Comparison of ENCODE assay signal across 37 cellular contexts in the genomic region with DNA sequence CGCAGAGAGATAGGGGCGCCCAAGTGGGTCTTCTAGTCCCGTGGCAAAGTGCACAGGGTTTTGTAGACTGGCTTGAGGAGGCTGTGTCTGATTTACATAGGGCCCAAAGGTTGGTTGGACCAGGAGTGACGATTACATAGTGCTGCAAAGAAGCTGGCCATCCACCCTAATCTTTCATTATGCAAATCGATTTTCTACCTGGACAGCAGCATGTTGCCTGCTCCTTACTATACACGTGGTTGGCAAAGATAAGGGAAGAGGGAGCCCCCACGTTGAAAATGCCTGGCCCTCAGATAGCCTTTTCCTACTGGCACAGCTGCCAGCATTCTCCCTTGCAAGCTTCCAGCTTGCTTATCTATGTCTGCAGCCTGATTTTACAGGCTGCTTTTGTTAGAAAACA. TPM values are rescaled to one million over a fixed set of nuclear protein-coding genes. Genes with fewer than 3 reads are reported as not detected.
"Had no signal": no experiment of that assay in that cellular context is flagged by ENCODE, and none has a peak within 500 bp of the region (broad histone marks: within the 10 kb centered on the region; RNA-seq: fewer than 3 reads in every experiment).

No MANE protein-coding gene starts in this region.

- DNase-seq: activated CD4-positive, alpha-beta memory T cell treated with anti-CD3 and anti-CD28 coated beads for 36 hours; activated CD4-positive, alpha-beta T cell treated with anti-CD3 and anti-CD28 coated beads for 36 hours; activated CD4-positive, alpha-beta T cell treated with anti-CD3 and anti-CD28 coated beads, Interleukin-2, amount 10 ng/mL, durations not matched to agents 24 days and 14 days; activated CD4-positive, CD25-positive, alpha-beta regulatory T cell; activated CD4-positive, CD25-positive, alpha-beta regulatory T cell treated with anti-CD3 and anti-CD28 coated beads, Interleukin-2, amount 50 U/mL, for 72 hours; activated CD8-positive, alpha-beta memory T cell treated with anti-CD3 and anti-CD28 coated beads, Interleukin-2, amount 10 ng/mL, durations not matched to agents 7 days and 5 days; activated CD8-positive, alpha-beta memory T cell treated with anti-CD3 and anti-CD28 coated beads, Interleukin-2, amount 50 U/mL, for 4 hours; activated CD8-positive, alpha-beta T cell treated with anti-CD3 and anti-CD28 coated beads, Interleukin-2, amount 10 ng/mL, durations not matched to agents 7 days and 5 days; activated effector memory CD4-positive, alpha-beta T cell treated with anti-CD3 and anti-CD28 coated beads, Interleukin-2, amount 50 U/mL, for 16 hours; activated naive CD4-positive, alpha-beta T cell treated with anti-CD3 and anti-CD28 coated beads for 36 hours; activated naive CD8-positive, alpha-beta T cell treated with anti-CD3 and anti-CD28 coated beads for 36 hours; activated naive CD8-positive, alpha-beta T cell treated with anti-CD3 and anti-CD28 coated beads, Interleukin-2, amount 50 U/mL, for 24 hours; activated T-cell treated with anti-CD3 and anti-CD28 coated beads, Interleukin-2, amount 50 U/mL, for 1 hour; activated T-cell treated with anti-CD3 and anti-CD28 coated beads, Interleukin-2, amount 50 U/mL, for 48 hours; adrenal gland; amygdala; aorta; caudate nucleus; cortex of kidney; dermis blood vessel endothelial cell; effector CD4-positive, alpha-beta T cell; effector memory CD8-positive, alpha-beta T cell; erythroblast; esophagus squamous epithelium; foreskin melanocyte; T-helper 1 cell; T-helper 17 cell; T1000 had no signal

- H3K27me3 ChIP-seq: body of pancreas had no signal

- H3K4me3 ChIP-seq: adrenal gland, body of pancreas, esophagus squamous epithelium, gastroesophageal sphincter had no signal

- H3K36me3 ChIP-seq: adrenal gland, esophagus squamous epithelium, gastroesophageal sphincter had no signal

- ATAC-seq: activated CD4-positive, alpha-beta T cell treated with anti-CD3 and anti-CD28 coated beads for 36 hours; activated CD8-positive, alpha-beta memory T cell treated with anti-CD3 and anti-CD28 coated beads, Interleukin-2, amount 10 ng/mL, durations not matched to agents 7 days and 5 days; activated CD8-positive, alpha-beta T cell treated with anti-CD3 and anti-CD28 coated beads, Interleukin-2, amount 10 ng/mL, durations not matched to agents 7 days and 5 days; activated naive CD8-positive, alpha-beta T cell treated with anti-CD3 and anti-CD28 coated beads, Interleukin-2, amount 50 U/mL, for 24 hours; body of pancreas; effector memory CD8-positive, alpha-beta T cell; gastroesophageal sphincter; T-helper 17 cell had no signal

RNA-seq across cellular contexts. Expression of gene OR10H4, which starts 28.4 kb away (rescaled TPM):
- total RNA-seq: activated CD4-positive, alpha-beta memory T cell treated with anti-CD3 and anti-CD28 coated beads for 36 hours; activated CD4-positive, alpha-beta T cell treated with anti-CD3 and anti-CD28 coated beads for 36 hours; activated CD4-positive, alpha-beta T cell treated with anti-CD3 and anti-CD28 coated beads, Interleukin-2, amount 10 ng/mL, durations not matched to agents 24 days and 14 days; activated CD8-positive, alpha-beta memory T cell treated with anti-CD3 and anti-CD28 coated beads for 36 hours; activated CD8-positive, alpha-beta memory T cell treated with anti-CD3 and anti-CD28 coated beads, Interleukin-2, amount 10 ng/mL, durations not matched to agents 7 days and 5 days; activated CD8-positive, alpha-beta T cell treated with anti-CD3 and anti-CD28 coated beads, Interleukin-2, amount 10 ng/mL, durations not matched to agents 7 days and 5 days; activated naive CD4-positive, alpha-beta T cell treated with anti-CD3 and anti-CD28 coated beads for 36 hours; activated naive CD8-positive, alpha-beta T cell treated with anti-CD3 and anti-CD28 coated beads for 36 hours; activated T-helper 1 cell treated with anti-CD3 and anti-CD28 coated beads, Interleukin-12 subunit alpha, Interleukin-12 subunit beta, Interleukin-2, Interleukin-4 antibody, amounts not matched to agents 30 ng/mL and 10 ng/mL and 1 ng/mL, durations not matched to agents 14 hours and 24 hours and 36 hours; activated T-helper 2 cell treated with anti-CD3 and anti-CD28 coated beads, Interferon-gamma antibody, Interleukin-2, Interleukin-4, amounts not matched to agents 10 μg/mL and 5 μg/mL and 100 μg/mL, durations not matched to agents 14 hours and 24 hours and 36 hours; adrenal gland; aorta; body of pancreas; chondrocyte; dermis blood vessel endothelial cell; esophagus squamous epithelium; fibroblast of lung; fibroblast of villous mesenchyme; gastroesophageal sphincter; glomerular endothelial cell; T-helper 17 cell had no signal

RNA-seq across cellular contexts. Expression of gene CYP4F11, which starts 42.9 kb away (rescaled TPM):
- total RNA-seq: activated CD4-positive, alpha-beta memory T cell treated with anti-CD3 and anti-CD28 coated beads for 36 hours; activated CD4-positive, alpha-beta T cell treated with anti-CD3 and anti-CD28 coated beads for 36 hours; activated CD4-positive, alpha-beta T cell treated with anti-CD3 and anti-CD28 coated beads, Interleukin-2, amount 10 ng/mL, durations not matched to agents 24 days and 14 days; activated CD8-positive, alpha-beta memory T cell treated with anti-CD3 and anti-CD28 coated beads for 36 hours; activated CD8-positive, alpha-beta memory T cell treated with anti-CD3 and anti-CD28 coated beads, Interleukin-2, amount 10 ng/mL, durations not matched to agents 7 days and 5 days; activated CD8-positive, alpha-beta T cell treated with anti-CD3 and anti-CD28 coated beads, Interleukin-2, amount 10 ng/mL, durations not matched to agents 7 days and 5 days; activated naive CD4-positive, alpha-beta T cell treated with anti-CD3 and anti-CD28 coated beads for 36 hours; activated naive CD8-positive, alpha-beta T cell treated with anti-CD3 and anti-CD28 coated beads for 36 hours; activated T-helper 1 cell treated with anti-CD3 and anti-CD28 coated beads, Interleukin-12 subunit alpha, Interleukin-12 subunit beta, Interleukin-2, Interleukin-4 antibody, amounts not matched to agents 30 ng/mL and 10 ng/mL and 1 ng/mL, durations not matched to agents 14 hours and 24 hours and 36 hours; activated T-helper 2 cell treated with anti-CD3 and anti-CD28 coated beads, Interferon-gamma antibody, Interleukin-2, Interleukin-4, amounts not matched to agents 10 μg/mL and 5 μg/mL and 100 μg/mL, durations not matched to agents 14 hours and 24 hours and 36 hours; chondrocyte; dermis blood vessel endothelial cell; fibroblast of lung; fibroblast of villous mesenchyme; glomerular endothelial cell; T-helper 17 cell had no signal
